In the genomic region with DNA sequence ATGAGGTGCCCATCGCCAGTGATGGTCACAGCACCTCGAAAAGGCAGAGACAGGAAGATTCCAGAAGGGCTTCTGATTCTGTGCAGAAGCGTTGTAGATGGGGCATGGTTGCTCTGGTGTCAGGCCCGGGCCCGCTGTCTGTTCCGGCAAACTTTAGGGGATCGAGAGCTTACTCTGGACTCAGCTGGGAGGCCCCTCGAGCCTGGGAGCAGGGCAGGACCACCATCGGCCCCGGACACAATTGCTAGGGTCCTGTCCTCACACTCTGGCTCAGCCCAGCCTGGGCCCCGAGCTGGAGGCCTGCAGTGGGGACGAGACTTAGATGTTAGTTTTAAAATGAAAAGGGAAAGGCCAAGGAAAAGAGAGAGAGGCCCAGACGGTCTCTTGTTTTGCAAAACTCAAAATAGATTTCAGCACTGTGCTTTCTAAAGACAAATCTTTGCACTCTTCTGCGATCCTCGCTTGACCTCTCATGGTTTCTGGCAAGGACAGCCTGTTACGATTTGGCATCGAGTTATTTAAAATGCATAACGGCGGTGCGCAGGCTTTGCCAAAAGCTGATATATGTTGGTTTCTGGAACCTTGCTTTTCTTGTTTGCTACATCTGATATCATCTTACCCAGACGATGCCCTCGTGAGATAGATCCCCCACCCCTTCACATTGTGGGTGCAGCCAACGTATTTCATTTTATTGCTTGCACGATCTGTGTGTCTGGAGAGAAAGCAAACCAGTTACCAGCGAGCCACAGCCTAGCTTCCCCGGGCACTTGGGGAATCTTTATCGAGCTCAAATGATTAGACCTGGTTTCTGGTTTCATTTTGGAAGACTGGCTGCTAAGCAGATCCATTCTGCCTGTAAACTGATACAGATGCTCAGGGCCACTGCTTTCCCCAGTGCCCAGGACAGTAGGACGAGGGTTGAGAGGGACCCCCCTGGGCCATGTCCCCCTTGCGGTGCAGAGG, we compare ENCODE assay signal across 16 cellular contexts. TPM values are rescaled to one million over a fixed set of nuclear protein-coding genes. Genes with fewer than 3 reads are reported as not detected.
DNase-seq lines count a peak whose midpoint lies in the region; ATAC-seq and TF ChIP-seq lines count a peak whose summit lies in the region.
"Had no signal": no experiment of that assay in that cellular context is flagged by ENCODE, and none has a peak within 500 bp of the region (broad histone marks: within the 10 kb centered on the region; RNA-seq: fewer than 3 reads in every experiment).

No MANE protein-coding gene starts in this region.

- H3K27ac ChIP-seq in endodermal cell (ENCODE audit: low read depth, low read length): peak overlapping the region; percentile 17
- H3K27ac ChIP-seq in lung (ENCODE audit: low read depth in 1 of 2, low read length in 1 of 2): peak overlapping the region; percentile 27 to 71
- peak overlapping the region; percentile 11 for H3K27ac ChIP-seq in stomach smooth muscle (ENCODE audit: low read length)
- no peak overlapping the region for H3K27ac ChIP-seq in PC-9

- H3K36me3 ChIP-seq in endodermal cell (ENCODE audit: control insufficient read depth, insufficient read depth, low read length) (no peaks in the 10 kb centered on the region), lung (ENCODE audit: control insufficient read depth in 2 of 2, insufficient read depth in 2 of 2, low read length in 2 of 2) (no peaks in the 10 kb centered on the region), stomach smooth muscle (ENCODE audit: control insufficient read depth in 2 of 2, insufficient read depth in 2 of 2, low read length in 2 of 2) (no peaks in the 10 kb centered on the region), PC-9 (ENCODE audit: low read depth) (no peaks in the 10 kb centered on the region)

- no peaks in the 10 kb centered on the region for H3K9me3 Mint-ChIP-seq in endodermal cell
- H3K9me3 Mint-ChIP-seq: central memory CD8-positive, alpha-beta T cell had no signal

- H3K4me3 Mint-ChIP-seq in endodermal cell: no peak overlapping the region
- H3K4me3 Mint-ChIP-seq: activated CD8-positive, alpha-beta T cell treated with anti-CD3 and anti-CD28 coated beads, Interleukin-2, amount 10 ng/mL, durations not matched to agents 7 days and 5 days; central memory CD8-positive, alpha-beta T cell had no signal

- no TSS peak for BruUV-seq in PC-9 (replicated peaks; lab: Mats Ljungman, UMichigan)

- POLR2A ChIA-PET in PC-9 (lab: Charles Lee; ENCODE audit: unreplicated experiment): no interaction called here

- no peaks in the 10 kb centered on the region for H3F3A ChIP-seq in PC-9 (ENCODE audit: insufficient read depth, low read depth)

- H2AFZ ChIP-seq in PC-9: no peak overlapping the region

- peaks cover 14% of the 10 kb centered on the region for H3K27me3 Mint-ChIP-seq in endodermal cell (ENCODE audit: insufficient read depth)
- H3K27me3 Mint-ChIP-seq: central memory CD8-positive, alpha-beta T cell had no signal

- H3K9me3 ChIP-seq in endodermal cell (ENCODE audit: control insufficient read depth, low read length) (no peaks in the 10 kb centered on the region), lung (ENCODE audit: control insufficient read depth in 2 of 2, insufficient read depth in 1 of 2, low read length in 1 of 2) (no peaks in the 10 kb centered on the region), stomach smooth muscle (ENCODE audit: control insufficient read depth in 2 of 2, low read length in 2 of 2) (no peaks in the 10 kb centered on the region), PC-9 (ENCODE audit: insufficient read depth, low read depth) (no peaks in the 10 kb centered on the region)

- no peaks in the 10 kb centered on the region for H3K27me3 ChIP-seq in endodermal cell (ENCODE audit: control insufficient read depth, insufficient read depth, low read length, poor library complexity, severe bottlenecking)
- no peaks in the 10 kb centered on the region for H3K27me3 ChIP-seq in lung (ENCODE audit: control insufficient read depth, insufficient read depth)
- no peaks in the 10 kb centered on the region for H3K27me3 ChIP-seq in stomach smooth muscle (ENCODE audit: control insufficient read depth in 1 of 2, insufficient read depth in 2 of 2, low read length in 2 of 2)
- peaks cover 99% of the 10 kb centered on the region for H3K27me3 ChIP-seq in PC-9 (ENCODE audit: insufficient read depth, low read depth)

- no peak overlapping the region for H3K9ac ChIP-seq in endodermal cell (ENCODE audit: extremely low read depth, low read length, poor library complexity, severe bottlenecking)
- no peak overlapping the region for H3K9ac ChIP-seq in stomach smooth muscle (ENCODE audit: low read length in 2 of 2)

- TF ChIP-seq CTCF in endodermal cell (conservative IDR thresholded peaks at IDR 0.05) (no peak), lung (IDR thresholded peaks at IDR 0.05; ENCODE audit: control extremely low read depth, extremely low read depth) (no peak), PC-9 (conservative IDR thresholded peaks at IDR 0.05) (no peak)

- no peaks in the 10 kb centered on the region for H3K36me3 Mint-ChIP-seq in endodermal cell (ENCODE audit: low read depth)

- WGBS in endodermal cell (ENCODE audit: insufficient coverage in 1 of 2, insufficient read length in 1 of 2), 2 experiments: 92 to 95% methylated on average over 23 to 29 of the region's 29 CpGs
- 63 to 85% methylated on average over 29 of the region's 29 CpGs for WGBS in lung, 2 donors

- H3K4me1 Mint-ChIP-seq in endodermal cell: peaks cover 24% of the 10 kb centered on the region
- H3K4me1 Mint-ChIP-seq: central memory CD8-positive, alpha-beta T cell had no signal

- H3K4me2 ChIP-seq in PC-9: no peak overlapping the region

- H3K9me2 ChIP-seq in PC-9 (ENCODE audit: insufficient read depth): no peaks in the 10 kb centered on the region

- H4K20me1 ChIP-seq in PC-9 (ENCODE audit: insufficient read depth): peaks cover 4% of the 10 kb centered on the region; the same call in 1 of the 2 replicates

- H3K27ac Mint-ChIP-seq in endodermal cell: no peak overlapping the region
- H3K27ac Mint-ChIP-seq: activated CD8-positive, alpha-beta T cell treated with anti-CD3 and anti-CD28 coated beads, Interleukin-2, amount 10 ng/mL, durations not matched to agents 7 days and 5 days had no signal

- H3K4me3 ChIP-seq in endodermal cell (ENCODE audit: low read length) (no peak overlapping the region), lung (no peak overlapping the region), stomach smooth muscle (ENCODE audit: low read length in 2 of 2) (peak overlapping the region in 1 of 2 donors; percentile 44), PC-9 (no peak overlapping the region)

- DNase-seq in M059J (ENCODE audit: low read depth) (peak; percentile 3), endodermal cell (no peak), lung (ENCODE audit: low spot score) (no peak), cerebellum (ENCODE audit: low spot score) (no peak), PC-9 (no peak)
- DNase-seq in activated CD4-positive, alpha-beta T cell treated with anti-CD3 and anti-CD28 coated beads, Interleukin-2, amount 50 U/mL, for 1 hour: no peak
- DNase-seq: activated CD8-positive, alpha-beta T cell treated with anti-CD3 and anti-CD28 coated beads, Interleukin-2, amount 10 ng/mL, durations not matched to agents 7 days and 5 days; activated gamma-delta T cell; DMS153; NCI-H1417; NCI-H526 treated with DMSO at 0.1 percent for 48 hours; T-helper 2 cell had no signal

- H3K4me1 ChIP-seq in endodermal cell (ENCODE audit: control insufficient read depth, insufficient read depth, low read length) (peaks cover 17% of the 10 kb centered on the region), lung (ENCODE audit: control insufficient read depth in 2 of 2, insufficient read depth in 2 of 2, low read length in 2 of 2) (peaks cover 5 to 16% of the 10 kb centered on the region in 2 donors), stomach smooth muscle (ENCODE audit: control insufficient read depth, insufficient read depth, low read length) (peaks cover 21% of the 10 kb centered on the region), PC-9 (replicated peaks; ENCODE audit: insufficient read depth) (no peaks in the 10 kb centered on the region)

- CTCF ChIA-PET in PC-9 (lab: Charles Lee): no interaction called here

- intact Hi-C loops in PC-9 (cut with micrococcal nuclease; ENCODE audit: unreplicated experiment): no loop called here

- H3K79me2 ChIP-seq in PC-9 (ENCODE audit: low read depth): no peaks in the 10 kb centered on the region

- ATAC-seq in lung (ENCODE audit: insufficient read depth, low FRiP score) (no peak), HG02884 (IDR thresholded peaks at IDR 0.05; ENCODE audit: unreplicated experiment) (no peak)
- ATAC-seq: activated CD8-positive, alpha-beta T cell treated with anti-CD3 and anti-CD28 coated beads, Interleukin-2, amount 10 ng/mL, durations not matched to agents 7 days and 5 days had no signal

RNA-seq across cellular contexts. Expression of a gene that starts 58.0 kb away (rescaled TPM):
- not detected in 2 replicates for total RNA-seq in M059J (2014; rRNA removed; shearing (Covaris generic))
- 1 to 10 TPM; 2.1 to 4.0 TPM for total RNA-seq in endodermal cell
- polyA plus RNA-seq in endodermal cell (2013, experiment 1 of 2): 9.2 TPM
- 6.9 TPM for polyA plus RNA-seq in endodermal cell (2013, experiment 2 of 2)
- 10 to 100 TPM; 21.3 to 36.5 TPM for total RNA-seq in lung
- polyA plus RNA-seq in lung: 1 to 10 TPM; 2.4 to 5.0 TPM
- total RNA-seq in cerebellum: 5.0 TPM
- total RNA-seq in PC-9 (2021): not detected in 2 replicates
- total RNA-seq: myocyte had no signal
